Comparison of ENCODE assay signal across 1 cellular context in genomic region chr10:119872860-119873671, GRCh38.
TF ChIP-seq lines count a peak whose summit lies in the region.

No MANE protein-coding gene starts in this region.

TF ChIP-seq in K562, 482 proteins besides CTCF, POLR2A, EP300 and RAD21 (continued from another document):
- TF ChIP-seq ZMIZ1 (IDR thresholded peaks at IDR 0.05; ENCODE audit: low read depth in 2 of 2, low read length in 2 of 2) (no peak), RBM15 (IDR thresholded peaks at IDR 0.05; ENCODE audit: insufficient read depth, low read length) (no peak), SFPQ (IDR thresholded peaks at IDR 0.05; ENCODE audit: low read depth, low read length) (no peak), ILK (tag; IDR thresholded peaks at IDR 0.05; ENCODE audit: borderline replicate concordance, low read depth) (no peak), ZNF146 (CRISPR knock-in tag; IDR thresholded peaks at IDR 0.05; ENCODE audit: unreplicated experiment) (no peak)
